In the genomic region with DNA sequence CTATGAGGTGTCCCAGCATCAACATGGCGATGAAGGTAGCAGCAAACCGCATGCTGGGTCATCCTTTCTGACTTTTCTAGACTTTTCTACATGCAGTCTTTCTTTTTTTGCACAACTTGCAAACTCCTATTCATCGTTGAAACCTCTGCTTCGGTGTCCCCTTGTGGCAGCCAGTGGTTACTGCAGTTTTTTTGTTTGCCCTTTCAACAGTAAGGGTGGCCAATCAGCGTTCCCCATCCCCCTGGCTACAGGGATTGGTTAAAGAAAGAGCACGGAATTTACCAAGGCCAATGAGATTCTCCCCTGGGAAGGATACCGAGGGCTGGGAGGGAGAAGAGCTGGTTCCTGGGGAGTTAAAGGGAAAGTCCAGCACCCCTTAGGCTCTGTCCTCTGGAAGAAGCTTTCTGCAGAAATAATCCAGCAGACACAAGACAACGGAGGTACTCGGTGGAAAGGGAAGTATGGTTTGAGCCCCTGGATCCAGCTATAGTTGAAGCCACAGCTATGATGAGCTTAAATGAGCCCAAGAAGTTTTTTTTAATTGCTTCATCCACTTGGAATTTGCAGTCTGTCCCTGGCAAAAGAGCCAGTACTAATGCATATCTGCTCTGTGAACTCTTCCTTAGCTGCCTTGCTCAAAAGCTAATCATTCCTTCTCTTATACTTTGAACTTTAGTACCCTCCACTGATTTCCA, we compare ENCODE assay signal across 1 cellular context.
TF ChIP-seq lines count a peak whose summit lies in the region.

No MANE protein-coding gene starts in this region.

TF ChIP-seq in K562, 482 proteins besides CTCF, POLR2A, EP300 and RAD21 (continues in another document):
- TF ChIP-seq ZNF124 (CRISPR knock-in tag; IDR thresholded peaks at IDR 0.05): no peak
- TF ChIP-seq NRF1 (conservative IDR thresholded peaks at IDR 0.05 in 1 of 2, IDR thresholded peaks at IDR 0.05 in 1 of 2): peak; percentile 9 to 29; a peak in 1 of 4 replicates
- peak; percentile 33; the same call in 1 of the 2 replicates for TF ChIP-seq ESRRA (IDR thresholded peaks at IDR 0.05; ENCODE audit: borderline replicate concordance, low read depth)
- no peak for TF ChIP-seq ZNF699 (CRISPR knock-in tag; IDR thresholded peaks at IDR 0.05; ENCODE audit: insufficient replicate concordance)
- no peak for TF ChIP-seq ZC3H4 (CRISPR knock-in tag; IDR thresholded peaks at IDR 0.05; ENCODE audit: borderline replicate concordance)
- TF ChIP-seq NEUROD1 (IDR thresholded peaks at IDR 0.05; ENCODE audit: borderline replicate concordance, low read depth, low read length, partially characterized antibody): peak; percentile 55
- TF ChIP-seq CTBP1 (IDR thresholded peaks at IDR 0.05; ENCODE audit: borderline replicate concordance): peak; percentile 47; the same call in 1 of the 2 replicates
- TF ChIP-seq NFYB (IDR thresholded peaks at IDR 0.05; ENCODE audit: extremely low read depth, insufficient read length): peak; percentile 86
- TF ChIP-seq, protein P1, sequence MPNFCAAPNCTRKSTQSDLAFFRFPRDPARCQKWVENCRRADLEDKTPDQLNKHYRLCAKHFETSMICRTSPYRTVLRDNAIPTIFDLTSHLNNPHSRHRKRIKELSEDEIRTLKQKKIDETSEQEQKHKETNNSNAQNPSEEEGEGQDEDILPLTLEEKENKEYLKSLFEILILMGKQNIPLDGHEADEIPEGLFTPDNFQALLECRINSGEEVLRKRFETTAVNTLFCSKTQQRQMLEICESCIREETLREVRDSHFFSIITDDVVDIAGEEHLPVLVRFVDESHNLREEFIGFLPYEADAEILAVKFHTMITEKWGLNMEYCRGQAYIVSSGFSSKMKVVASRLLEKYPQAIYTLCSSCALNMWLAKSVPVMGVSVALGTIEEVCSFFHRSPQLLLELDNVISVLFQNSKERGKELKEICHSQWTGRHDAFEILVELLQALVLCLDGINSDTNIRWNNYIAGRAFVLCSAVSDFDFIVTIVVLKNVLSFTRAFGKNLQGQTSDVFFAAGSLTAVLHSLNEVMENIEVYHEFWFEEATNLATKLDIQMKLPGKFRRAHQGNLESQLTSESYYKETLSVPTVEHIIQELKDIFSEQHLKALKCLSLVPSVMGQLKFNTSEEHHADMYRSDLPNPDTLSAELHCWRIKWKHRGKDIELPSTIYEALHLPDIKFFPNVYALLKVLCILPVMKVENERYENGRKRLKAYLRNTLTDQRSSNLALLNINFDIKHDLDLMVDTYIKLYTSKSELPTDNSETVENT (CRISPR knock-in tag; IDR thresholded peaks at IDR 0.05): no peak
- TF ChIP-seq TAF9B (IDR thresholded peaks at IDR 0.05; ENCODE audit: partially characterized antibody): no peak
- no peak for TF ChIP-seq ZNF695 (CRISPR knock-in tag; IDR thresholded peaks at IDR 0.05)
- peak; percentile 78 for TF ChIP-seq RBM25 (IDR thresholded peaks at IDR 0.05; ENCODE audit: low read depth, low read length, severe bottlenecking)
- 0 out of 2 replicates have a peak, but pooled peaks have one; percentile 31 for TF ChIP-seq TARDBP (IDR thresholded peaks at IDR 0.05)
- peak; percentile 47; the same call in 1 of the 2 replicates for TF ChIP-seq LCOR (CRISPR knock-in tag; IDR thresholded peaks at IDR 0.05)
- TF ChIP-seq CXXC5 (CRISPR knock-in tag; IDR thresholded peaks at IDR 0.05): peak; percentile 45
- TF ChIP-seq TBL1XR1 (IDR thresholded peaks at IDR 0.05; ENCODE audit: low read length in 2 of 2): 0 out of 4 replicates have a peak, but pooled peaks of 1 of the 2 experiments have one; percentile 6
- TF ChIP-seq, protein P2, sequence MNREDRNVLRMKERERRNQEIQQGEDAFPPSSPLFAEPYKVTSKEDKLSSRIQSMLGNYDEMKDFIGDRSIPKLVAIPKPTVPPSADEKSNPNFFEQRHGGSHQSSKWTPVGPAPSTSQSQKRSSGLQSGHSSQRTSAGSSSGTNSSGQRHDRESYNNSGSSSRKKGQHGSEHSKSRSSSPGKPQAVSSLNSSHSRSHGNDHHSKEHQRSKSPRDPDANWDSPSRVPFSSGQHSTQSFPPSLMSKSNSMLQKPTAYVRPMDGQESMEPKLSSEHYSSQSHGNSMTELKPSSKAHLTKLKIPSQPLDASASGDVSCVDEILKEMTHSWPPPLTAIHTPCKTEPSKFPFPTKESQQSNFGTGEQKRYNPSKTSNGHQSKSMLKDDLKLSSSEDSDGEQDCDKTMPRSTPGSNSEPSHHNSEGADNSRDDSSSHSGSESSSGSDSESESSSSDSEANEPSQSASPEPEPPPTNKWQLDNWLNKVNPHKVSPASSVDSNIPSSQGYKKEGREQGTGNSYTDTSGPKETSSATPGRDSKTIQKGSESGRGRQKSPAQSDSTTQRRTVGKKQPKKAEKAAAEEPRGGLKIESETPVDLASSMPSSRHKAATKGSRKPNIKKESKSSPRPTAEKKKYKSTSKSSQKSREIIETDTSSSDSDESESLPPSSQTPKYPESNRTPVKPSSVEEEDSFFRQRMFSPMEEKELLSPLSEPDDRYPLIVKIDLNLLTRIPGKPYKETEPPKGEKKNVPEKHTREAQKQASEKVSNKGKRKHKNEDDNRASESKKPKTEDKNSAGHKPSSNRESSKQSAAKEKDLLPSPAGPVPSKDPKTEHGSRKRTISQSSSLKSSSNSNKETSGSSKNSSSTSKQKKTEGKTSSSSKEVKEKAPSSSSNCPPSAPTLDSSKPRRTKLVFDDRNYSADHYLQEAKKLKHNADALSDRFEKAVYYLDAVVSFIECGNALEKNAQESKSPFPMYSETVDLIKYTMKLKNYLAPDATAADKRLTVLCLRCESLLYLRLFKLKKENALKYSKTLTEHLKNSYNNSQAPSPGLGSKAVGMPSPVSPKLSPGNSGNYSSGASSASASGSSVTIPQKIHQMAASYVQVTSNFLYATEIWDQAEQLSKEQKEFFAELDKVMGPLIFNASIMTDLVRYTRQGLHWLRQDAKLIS (CRISPR knock-in tag; IDR thresholded peaks at IDR 0.05): no peak
- TF ChIP-seq, protein P3, sequence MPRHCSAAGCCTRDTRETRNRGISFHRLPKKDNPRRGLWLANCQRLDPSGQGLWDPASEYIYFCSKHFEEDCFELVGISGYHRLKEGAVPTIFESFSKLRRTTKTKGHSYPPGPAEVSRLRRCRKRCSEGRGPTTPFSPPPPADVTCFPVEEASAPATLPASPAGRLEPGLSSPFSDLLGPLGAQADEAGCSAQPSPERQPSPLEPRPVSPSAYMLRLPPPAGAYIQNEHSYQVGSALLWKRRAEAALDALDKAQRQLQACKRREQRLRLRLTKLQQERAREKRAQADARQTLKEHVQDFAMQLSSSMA (CRISPR knock-in tag; IDR thresholded peaks at IDR 0.05): no peak
- TF ChIP-seq, protein P4, sequence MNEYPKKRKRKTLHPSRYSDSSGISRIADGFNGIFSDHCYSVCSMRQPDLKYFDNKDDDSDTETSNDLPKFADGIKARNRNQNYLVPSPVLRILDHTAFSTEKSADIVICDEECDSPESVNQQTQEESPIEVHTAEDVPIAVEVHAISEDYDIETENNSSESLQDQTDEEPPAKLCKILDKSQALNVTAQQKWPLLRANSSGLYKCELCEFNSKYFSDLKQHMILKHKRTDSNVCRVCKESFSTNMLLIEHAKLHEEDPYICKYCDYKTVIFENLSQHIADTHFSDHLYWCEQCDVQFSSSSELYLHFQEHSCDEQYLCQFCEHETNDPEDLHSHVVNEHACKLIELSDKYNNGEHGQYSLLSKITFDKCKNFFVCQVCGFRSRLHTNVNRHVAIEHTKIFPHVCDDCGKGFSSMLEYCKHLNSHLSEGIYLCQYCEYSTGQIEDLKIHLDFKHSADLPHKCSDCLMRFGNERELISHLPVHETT (CRISPR knock-in tag; conservative IDR thresholded peaks at IDR 0.05 in 1 of 2, IDR thresholded peaks at IDR 0.05 in 1 of 2): peak in 1 of 2 experiments; percentile 47; a peak in 1 of 4 replicates
- TF ChIP-seq FOXM1 (IDR thresholded peaks at IDR 0.05; ENCODE audit: low read depth): peak; percentile 85
- TF ChIP-seq FOXM1 (CRISPR knock-in tag; IDR thresholded peaks at IDR 0.05; ENCODE audit: low read depth): no peak
- TF ChIP-seq CREM (IDR thresholded peaks at IDR 0.05; ENCODE audit: low read depth): peak; percentile 20; the same call in 1 of the 2 replicates
- TF ChIP-seq, protein P5, sequence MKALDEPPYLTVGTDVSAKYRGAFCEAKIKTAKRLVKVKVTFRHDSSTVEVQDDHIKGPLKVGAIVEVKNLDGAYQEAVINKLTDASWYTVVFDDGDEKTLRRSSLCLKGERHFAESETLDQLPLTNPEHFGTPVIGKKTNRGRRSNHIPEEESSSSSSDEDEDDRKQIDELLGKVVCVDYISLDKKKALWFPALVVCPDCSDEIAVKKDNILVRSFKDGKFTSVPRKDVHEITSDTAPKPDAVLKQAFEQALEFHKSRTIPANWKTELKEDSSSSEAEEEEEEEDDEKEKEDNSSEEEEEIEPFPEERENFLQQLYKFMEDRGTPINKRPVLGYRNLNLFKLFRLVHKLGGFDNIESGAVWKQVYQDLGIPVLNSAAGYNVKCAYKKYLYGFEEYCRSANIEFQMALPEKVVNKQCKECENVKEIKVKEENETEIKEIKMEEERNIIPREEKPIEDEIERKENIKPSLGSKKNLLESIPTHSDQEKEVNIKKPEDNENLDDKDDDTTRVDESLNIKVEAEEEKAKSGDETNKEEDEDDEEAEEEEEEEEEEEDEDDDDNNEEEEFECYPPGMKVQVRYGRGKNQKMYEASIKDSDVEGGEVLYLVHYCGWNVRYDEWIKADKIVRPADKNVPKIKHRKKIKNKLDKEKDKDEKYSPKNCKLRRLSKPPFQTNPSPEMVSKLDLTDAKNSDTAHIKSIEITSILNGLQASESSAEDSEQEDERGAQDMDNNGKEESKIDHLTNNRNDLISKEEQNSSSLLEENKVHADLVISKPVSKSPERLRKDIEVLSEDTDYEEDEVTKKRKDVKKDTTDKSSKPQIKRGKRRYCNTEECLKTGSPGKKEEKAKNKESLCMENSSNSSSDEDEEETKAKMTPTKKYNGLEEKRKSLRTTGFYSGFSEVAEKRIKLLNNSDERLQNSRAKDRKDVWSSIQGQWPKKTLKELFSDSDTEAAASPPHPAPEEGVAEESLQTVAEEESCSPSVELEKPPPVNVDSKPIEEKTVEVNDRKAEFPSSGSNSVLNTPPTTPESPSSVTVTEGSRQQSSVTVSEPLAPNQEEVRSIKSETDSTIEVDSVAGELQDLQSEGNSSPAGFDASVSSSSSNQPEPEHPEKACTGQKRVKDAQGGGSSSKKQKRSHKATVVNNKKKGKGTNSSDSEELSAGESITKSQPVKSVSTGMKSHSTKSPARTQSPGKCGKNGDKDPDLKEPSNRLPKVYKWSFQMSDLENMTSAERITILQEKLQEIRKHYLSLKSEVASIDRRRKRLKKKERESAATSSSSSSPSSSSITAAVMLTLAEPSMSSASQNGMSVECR (CRISPR knock-in tag; IDR thresholded peaks at IDR 0.05): no peak
- TF ChIP-seq TEAD4 (IDR thresholded peaks at IDR 0.05; ENCODE audit: low read length): peak; percentile 28; the same call in 1 of the 2 replicates
- TF ChIP-seq TEAD4 (CRISPR knock-in tag; IDR thresholded peaks at IDR 0.05; ENCODE audit: borderline replicate concordance): no peak
- no peak for TF ChIP-seq ATF1 (CRISPR knock-in tag; IDR thresholded peaks at IDR 0.05)
- peak; percentile 55; the same call in 1 of the 2 replicates for TF ChIP-seq ATF1 (tag; IDR thresholded peaks at IDR 0.05)
- 0 out of 4 replicates have a peak, but pooled peaks of 1 of the 2 experiments have one; percentile 50 for TF ChIP-seq SRF (CRISPR knock-in tag; IDR thresholded peaks at IDR 0.05)
- TF ChIP-seq, protein P6, sequence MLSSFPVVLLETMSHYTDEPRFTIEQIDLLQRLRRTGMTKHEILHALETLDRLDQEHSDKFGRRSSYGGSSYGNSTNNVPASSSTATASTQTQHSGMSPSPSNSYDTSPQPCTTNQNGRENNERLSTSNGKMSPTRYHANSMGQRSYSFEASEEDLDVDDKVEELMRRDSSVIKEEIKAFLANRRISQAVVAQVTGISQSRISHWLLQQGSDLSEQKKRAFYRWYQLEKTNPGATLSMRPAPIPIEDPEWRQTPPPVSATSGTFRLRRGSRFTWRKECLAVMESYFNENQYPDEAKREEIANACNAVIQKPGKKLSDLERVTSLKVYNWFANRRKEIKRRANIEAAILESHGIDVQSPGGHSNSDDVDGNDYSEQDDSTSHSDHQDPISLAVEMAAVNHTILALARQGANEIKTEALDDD (IDR thresholded peaks at IDR 0.05): peak; percentile 23; the same call in 1 of the 2 replicates
- no peak for TF ChIP-seq NR2C2 (CRISPR knock-in tag; IDR thresholded peaks at IDR 0.05)
- peak; percentile 75; the same call in 1 of the 2 replicates for TF ChIP-seq NR2C2 (tag; IDR thresholded peaks at IDR 0.05)
- peak in 1 of 2 experiments; percentile 98 for TF ChIP-seq NCOA2 (IDR thresholded peaks at IDR 0.05; ENCODE audit: partially characterized antibody in 2 of 2)
- TF ChIP-seq TOE1 (IDR thresholded peaks at IDR 0.05; ENCODE audit: borderline replicate concordance): peak; percentile 91
- TF ChIP-seq TOE1 (CRISPR knock-in tag; IDR thresholded peaks at IDR 0.05; ENCODE audit: borderline replicate concordance, low read depth): no peak
- peak; percentile 39; the same call in 1 of the 2 replicates for TF ChIP-seq NFE2 (IDR thresholded peaks at IDR 0.05; ENCODE audit: low read depth)
- no peak for TF ChIP-seq RAD51 (IDR thresholded peaks at IDR 0.05; ENCODE audit: borderline replicate concordance, low read depth)
- TF ChIP-seq JUN (IDR thresholded peaks at IDR 0.05; ENCODE audit: borderline replicate concordance, low read depth, low read length): no peak
- no peak for TF ChIP-seq JUN (CRISPR knock-in tag; IDR thresholded peaks at IDR 0.05; ENCODE audit: borderline replicate concordance)
- no peak for TF ChIP-seq FUS (optimal IDR thresholded peaks at IDR 0.05; ENCODE audit: low read depth, low read length)
- TF ChIP-seq, protein P7, sequence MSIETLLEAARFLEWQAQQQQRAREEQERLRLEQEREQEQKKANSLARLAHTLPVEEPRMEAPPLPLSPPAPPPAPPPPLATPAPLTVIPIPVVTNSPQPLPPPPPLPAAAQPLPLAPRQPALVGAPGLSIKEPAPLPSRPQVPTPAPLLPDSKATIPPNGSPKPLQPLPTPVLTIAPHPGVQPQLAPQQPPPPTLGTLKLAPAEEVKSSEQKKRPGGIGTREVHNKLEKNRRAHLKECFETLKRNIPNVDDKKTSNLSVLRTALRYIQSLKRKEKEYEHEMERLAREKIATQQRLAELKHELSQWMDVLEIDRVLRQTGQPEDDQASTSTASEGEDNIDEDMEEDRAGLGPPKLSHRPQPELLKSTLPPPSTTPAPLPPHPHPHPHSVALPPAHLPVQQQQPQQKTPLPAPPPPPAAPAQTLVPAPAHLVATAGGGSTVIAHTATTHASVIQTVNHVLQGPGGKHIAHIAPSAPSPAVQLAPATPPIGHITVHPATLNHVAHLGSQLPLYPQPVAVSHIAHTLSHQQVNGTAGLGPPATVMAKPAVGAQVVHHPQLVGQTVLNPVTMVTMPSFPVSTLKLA (conservative IDR thresholded peaks at IDR 0.05): peak in 1 of 2 experiments; percentile 38; a peak in 1 of 4 replicates
- TF ChIP-seq CEBPB (tag; IDR thresholded peaks at IDR 0.05): peak; percentile 74
- TF ChIP-seq SUPT5H (IDR thresholded peaks at IDR 0.05): no peak
- peak; percentile 18 for TF ChIP-seq SP2 (IDR thresholded peaks at IDR 0.05; ENCODE audit: extremely low read depth, low read depth, low read length, poor library complexity, severe bottlenecking)
- TF ChIP-seq TRIM24 (IDR thresholded peaks at IDR 0.05): no peak
- no peak for TF ChIP-seq ZNF444 (CRISPR knock-in tag; IDR thresholded peaks at IDR 0.05)
- TF ChIP-seq, protein P8, sequence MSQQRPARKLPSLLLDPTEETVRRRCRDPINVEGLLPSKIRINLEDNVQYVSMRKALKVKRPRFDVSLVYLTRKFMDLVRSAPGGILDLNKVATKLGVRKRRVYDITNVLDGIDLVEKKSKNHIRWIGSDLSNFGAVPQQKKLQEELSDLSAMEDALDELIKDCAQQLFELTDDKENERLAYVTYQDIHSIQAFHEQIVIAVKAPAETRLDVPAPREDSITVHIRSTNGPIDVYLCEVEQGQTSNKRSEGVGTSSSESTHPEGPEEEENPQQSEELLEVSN (IDR thresholded peaks at IDR 0.05; ENCODE audit: borderline replicate concordance in 1 of 2, extremely low read depth in 1 of 2, insufficient read depth in 1 of 2, insufficient read length in 1 of 2, low read depth in 1 of 2, low read length in 1 of 2, poor library complexity in 1 of 2, severe bottlenecking in 1 of 2): peak in 1 of 2 experiments; percentile 56
- peak; percentile 73 for TF ChIP-seq SMC3 (conservative IDR thresholded peaks at IDR 0.05; ENCODE audit: insufficient read depth, low read depth, low read length)
